20 cellular contexts compared by ENCODE assay signal in genomic region chr15:34031987-34032760, GRCh38.
"Had no signal": no experiment of that assay in that cellular context is flagged by ENCODE, and none has a peak within 500 bp of the region (broad histone marks: within the 10 kb centered on the region; RNA-seq: fewer than 3 reads in every experiment).

No MANE protein-coding gene starts in this region.

- H3K27me3 ChIP-seq: adrenal gland had no signal

- DNase-seq: activated B cell treated with CpG ODN at 0.5 μM for 24 hours; activated CD8-positive, alpha-beta memory T cell treated with anti-CD3 and anti-CD28 coated beads, Interleukin-2, amount 50 U/mL, for 4 hours; activated effector memory CD4-positive, alpha-beta T cell treated with Interleukin-2 at 50 U/mL for 16 hours; adrenal gland; anterior cingulate cortex; cerebellar nuclear complex; KG1; NCI-H1048; NCI-H146; NCI-H187 treated with DMSO at 0.1 percent for 48 hours; NCI-H2081 treated with DMSO at 0.1 percent for 48 hours; NCI-H446; NCI-H524; NCI-H774; SIG-M5; T-cell; T-helper 2 cell; T1000 had no signal

- H3K27me3 Mint-ChIP-seq: activated B cell treated with CpG ODN at 0.5 μM for 24 hours; activated naive CD8-positive, alpha-beta T cell; IgD-negative memory B cell; T-cell had no signal

- H3K36me3 ChIP-seq: adrenal gland had no signal

- H3K4me1 Mint-ChIP-seq: activated B cell treated with CpG ODN at 0.5 μM for 24 hours had no signal

- H3K27ac Mint-ChIP-seq: activated B cell treated with CpG ODN at 0.5 μM for 24 hours; activated naive CD8-positive, alpha-beta T cell; IgD-negative memory B cell; T-cell had no signal

- H3K4me3 ChIP-seq: adrenal gland had no signal

- H3K9me3 ChIP-seq: adrenal gland had no signal

- H3K27ac ChIP-seq: adrenal gland had no signal

- H3K4me3 Mint-ChIP-seq: activated B cell treated with CpG ODN at 0.5 μM for 24 hours; activated naive CD8-positive, alpha-beta T cell; IgD-negative memory B cell; T-cell had no signal
